ENCODE assay signal across 9 cellular contexts in genomic region chr12:57031228-57031670, GRCh38. TPM values are rescaled to one million over a fixed set of nuclear protein-coding genes. Genes with fewer than 3 reads are reported as not detected.
DNase-seq lines count a peak whose midpoint lies in the region; ATAC-seq and TF ChIP-seq lines count a peak whose summit lies in the region.
"Had no signal": no experiment of that assay in that cellular context is flagged by ENCODE, and none has a peak within 500 bp of the region (broad histone marks: within the 10 kb centered on the region; RNA-seq: fewer than 3 reads in every experiment).

No MANE protein-coding gene starts in this region.

- no peak overlapping the region for H3K9ac ChIP-seq in endodermal cell (ENCODE audit: extremely low read depth, low read length, poor library complexity, severe bottlenecking)

- DNase-seq in DMS153 treated with DMSO at 0.1 percent for 48 hours (lab: John Stamatoyannopoulos, UW; ENCODE audit: unreplicated experiment) (peak; percentile 82), NCI-H526 treated with DMSO at 0.1 percent for 48 hours (lab: John Stamatoyannopoulos, UW) (peak; percentile 40), endodermal cell (no peak), NCI-H1930 (lab: John Stamatoyannopoulos, UW) (no peak), ecto neural progenitor cell (ENCODE audit: low spot score) (no peak)
- DNase-seq: natural killer cell had no signal

- H3K27ac ChIP-seq in HEK293 (ENCODE audit: extremely low read depth, low read depth, low read length) (peak overlapping the region; percentile 73; the same call in 1 of the 2 replicates), endodermal cell (ENCODE audit: low read depth, low read length) (no peak overlapping the region)

- no peaks in the 10 kb centered on the region for H3K36me3 Mint-ChIP-seq in endodermal cell (ENCODE audit: low read depth)
- H3K36me3 Mint-ChIP-seq: natural killer cell had no signal

- ATAC-seq in GM21390 (IDR thresholded peaks at IDR 0.05; ENCODE audit: unreplicated experiment) (no peak), HG02973 (IDR thresholded peaks at IDR 0.05; ENCODE audit: unreplicated experiment) (no peak)

- no peak overlapping the region for H3K4me3 Mint-ChIP-seq in endodermal cell
- H3K4me3 Mint-ChIP-seq: natural killer cell had no signal

- 33 to 51% methylated on average over 2 of the region's 2 CpGs for WGBS in endodermal cell (ENCODE audit: insufficient coverage in 1 of 2, insufficient read length in 1 of 2), 2 experiments

- H3K9me3 Mint-ChIP-seq in endodermal cell: no peaks in the 10 kb centered on the region
- H3K9me3 Mint-ChIP-seq: natural killer cell had no signal

- TF ChIP-seq CTCF in HEK293 (tag by site-specific recombination; IDR thresholded peaks at IDR 0.05): peak; percentile 62
- TF ChIP-seq CTCF in endodermal cell (conservative IDR thresholded peaks at IDR 0.05): peak; percentile 57

- CTCF ChIA-PET in HEK293 (lab: Yijun Ruan, JAX): interaction anchor here (0.6 to 3.6 kb wide), 15 partner anchors 12 to 294 kb away, joined by 3 to 19 read pairs (median 4); partner anchors contain the start of genes TAC3 and ZBTB39

- H3K4me3 ChIP-seq in HEK293 (ENCODE audit: low read depth, low read length) (no peak overlapping the region), endodermal cell (ENCODE audit: low read length) (no peak overlapping the region)

- POLR2A ChIA-PET in HEK293 (lab: Yijun Ruan, JAX): interaction anchor here (1.1 to 1.7 kb wide), 2 partner anchors 10 to 81 kb away, joined by 3 to 6 read pairs; partner anchors contain the start of gene STAT6

- no peaks in the 10 kb centered on the region for H3K27me3 ChIP-seq in endodermal cell (ENCODE audit: control insufficient read depth, insufficient read depth, low read length, poor library complexity, severe bottlenecking)

- H3K4me1 ChIP-seq in HEK293 (ENCODE audit: control insufficient read depth, insufficient read depth, low read length) (peaks cover 5% of the 10 kb centered on the region), endodermal cell (ENCODE audit: control insufficient read depth, insufficient read depth, low read length) (no peaks in the 10 kb centered on the region)

- peaks cover 15% of the 10 kb centered on the region for H3K4me1 Mint-ChIP-seq in endodermal cell

- no peak overlapping the region for H3K27ac Mint-ChIP-seq in endodermal cell
- H3K27ac Mint-ChIP-seq: natural killer cell had no signal

- no peaks in the 10 kb centered on the region for H3K9me3 ChIP-seq in HEK293 (ENCODE audit: control insufficient read depth, insufficient read depth, low read depth, low read length)
- H3K9me3 ChIP-seq in endodermal cell (ENCODE audit: control insufficient read depth, low read length): no peaks in the 10 kb centered on the region

- H3K27me3 Mint-ChIP-seq in endodermal cell (ENCODE audit: insufficient read depth): peaks cover 6% of the 10 kb centered on the region

- no peaks in the 10 kb centered on the region for H3K36me3 ChIP-seq in HEK293 (ENCODE audit: control insufficient read depth in 2 of 2, insufficient read depth in 1 of 2, low read length in 2 of 2)
- no peaks in the 10 kb centered on the region for H3K36me3 ChIP-seq in endodermal cell (ENCODE audit: control insufficient read depth, insufficient read depth, low read length)

TF ChIP-seq in HEK293, 187 proteins besides CTCF, POLR2A, EP300 and RAD21 (continues in another document):
- no peak for TF ChIP-seq YY2 (tag by site-specific recombination; IDR thresholded peaks at IDR 0.05)
- TF ChIP-seq ZNF501 (tag by site-specific recombination; IDR thresholded peaks at IDR 0.05): no peak
- TF ChIP-seq, protein P1, sequence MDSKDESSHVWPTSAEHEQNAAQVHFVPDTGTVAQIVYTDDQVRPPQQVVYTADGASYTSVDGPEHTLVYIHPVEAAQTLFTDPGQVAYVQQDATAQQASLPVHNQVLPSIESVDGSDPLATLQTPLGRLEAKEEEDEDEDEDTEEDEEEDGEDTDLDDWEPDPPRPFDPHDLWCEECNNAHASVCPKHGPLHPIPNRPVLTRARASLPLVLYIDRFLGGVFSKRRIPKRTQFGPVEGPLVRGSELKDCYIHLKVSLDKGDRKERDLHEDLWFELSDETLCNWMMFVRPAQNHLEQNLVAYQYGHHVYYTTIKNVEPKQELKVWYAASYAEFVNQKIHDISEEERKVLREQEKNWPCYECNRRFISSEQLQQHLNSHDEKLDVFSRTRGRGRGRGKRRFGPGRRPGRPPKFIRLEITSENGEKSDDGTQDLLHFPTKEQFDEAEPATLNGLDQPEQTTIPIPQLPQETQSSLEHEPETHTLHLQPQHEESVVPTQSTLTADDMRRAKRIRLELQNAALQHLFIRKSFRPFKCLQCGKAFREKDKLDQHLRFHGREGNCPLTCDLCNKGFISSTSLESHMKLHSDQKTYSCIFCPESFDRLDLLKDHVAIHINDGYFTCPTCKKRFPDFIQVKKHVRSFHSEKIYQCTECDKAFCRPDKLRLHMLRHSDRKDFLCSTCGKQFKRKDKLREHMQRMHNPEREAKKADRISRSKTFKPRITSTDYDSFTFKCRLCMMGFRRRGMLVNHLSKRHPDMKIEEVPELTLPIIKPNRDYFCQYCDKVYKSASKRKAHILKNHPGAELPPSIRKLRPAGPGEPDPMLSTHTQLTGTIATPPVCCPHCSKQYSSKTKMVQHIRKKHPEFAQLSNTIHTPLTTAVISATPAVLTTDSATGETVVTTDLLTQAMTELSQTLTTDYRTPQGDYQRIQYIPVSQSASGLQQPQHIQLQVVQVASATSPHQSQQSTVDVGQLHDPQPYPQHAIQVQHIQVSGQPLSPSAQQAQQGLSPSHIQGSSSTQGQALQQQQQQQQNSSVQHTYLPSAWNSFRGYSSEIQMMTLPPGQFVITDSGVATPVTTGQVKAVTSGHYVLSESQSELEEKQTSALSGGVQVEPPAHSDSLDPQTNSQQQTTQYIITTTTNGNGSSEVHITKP (tag by site-specific recombination; IDR thresholded peaks at IDR 0.05): peak; percentile 80
- TF ChIP-seq TCF7L2 (IDR thresholded peaks at IDR 0.05; ENCODE audit: borderline replicate concordance, low read depth, low read length): no peak
- TF ChIP-seq ZBTB8A (tag by site-specific recombination; IDR thresholded peaks at IDR 0.05): no peak
- 0 out of 2 replicates have a peak, but pooled peaks have one; percentile 46 for TF ChIP-seq ZNF660 (tag by site-specific recombination; IDR thresholded peaks at IDR 0.05)
- peak; percentile 95 for TF ChIP-seq OSR2 (tag by site-specific recombination; IDR thresholded peaks at IDR 0.05)
- TF ChIP-seq ZNF654 (tag by site-specific recombination; IDR thresholded peaks at IDR 0.05; ENCODE audit: low read depth): peak; percentile 10; the same call in 1 of the 2 replicates
- no peak for TF ChIP-seq BCL11B (tag by site-specific recombination; IDR thresholded peaks at IDR 0.05; ENCODE audit: low read depth)
- no peak for TF ChIP-seq ZFHX2 (tag by site-specific recombination; conservative IDR thresholded peaks at IDR 0.05)
- no peak for TF ChIP-seq ZBTB1 (tag by site-specific recombination; IDR thresholded peaks at IDR 0.05)
- no peak for TF ChIP-seq ZNF26 (tag by site-specific recombination; IDR thresholded peaks at IDR 0.05)
- TF ChIP-seq SCRT1 (tag by site-specific recombination; IDR thresholded peaks at IDR 0.05; ENCODE audit: borderline replicate concordance): peak; percentile 91; the same call in 1 of the 2 replicates
- 0 out of 2 replicates have a peak, but pooled peaks have one; percentile 11 for TF ChIP-seq ZNF600 (tag by site-specific recombination; IDR thresholded peaks at IDR 0.05)
- no peak for TF ChIP-seq ZNF777 (tag by site-specific recombination; IDR thresholded peaks at IDR 0.05; ENCODE audit: borderline replicate concordance)
- TF ChIP-seq ZNF366 (tag by site-specific recombination; conservative IDR thresholded peaks at IDR 0.05): peak; percentile 47
- no peak for TF ChIP-seq ZNF677 (tag by site-specific recombination; IDR thresholded peaks at IDR 0.05)
- TF ChIP-seq GLIS1 (tag by site-specific recombination; IDR thresholded peaks at IDR 0.05): peak; percentile 25; the same call in 1 of the 2 replicates
- no peak for TF ChIP-seq PRDM6 (tag by site-specific recombination; IDR thresholded peaks at IDR 0.05)

RNA-seq across cellular contexts. Expression of gene TAC3, which starts 14.9 kb away (rescaled TPM):
- 1 to 10 TPM; 1.8 to 5.4 TPM for total RNA-seq in endodermal cell
- polyA plus RNA-seq in endodermal cell (2013, experiment 1 of 2): 9.2 TPM
- polyA plus RNA-seq in endodermal cell (2013, experiment 2 of 2): 7.2 TPM
- total RNA-seq: natural killer cell had no signal

RNA-seq across cellular contexts. Expression of gene MYO1A, which starts 18.7 kb away (rescaled TPM):
- total RNA-seq in endodermal cell: 1 to 10 TPM in 1 of 2 donors, under 1 TPM in 1; 0.77 to 1.7 TPM
- polyA plus RNA-seq in endodermal cell (2013, experiment 1 of 2): 1.1 TPM
- 0.12 TPM for polyA plus RNA-seq in endodermal cell (2013, experiment 2 of 2)

RNA-seq across cellular contexts. Expression of gene ZBTB39, which starts 24.9 kb away (rescaled TPM):
- total RNA-seq in endodermal cell: 10 to 100 TPM; 22.1 to 25.7 TPM
- 17.3 TPM for polyA plus RNA-seq in endodermal cell (2013, experiment 1 of 2)
- polyA plus RNA-seq in endodermal cell (2013, experiment 2 of 2): 16.1 TPM

RNA-seq across cellular contexts. Expression of gene NEMP1, which starts 47.3 kb away (rescaled TPM):
- total RNA-seq in endodermal cell: 10 to 100 TPM; 36.3 to 52.6 TPM
- polyA plus RNA-seq in endodermal cell (2013, experiment 1 of 2): 32.8 TPM
- polyA plus RNA-seq in endodermal cell (2013, experiment 2 of 2): 30.2 TPM

RNA-seq across cellular contexts. Expression of gene NAB2, which starts 57.7 kb away (rescaled TPM):
- 10 to 100 TPM; 13.5 to 21.7 TPM for total RNA-seq in endodermal cell
- polyA plus RNA-seq in endodermal cell (2013, experiment 1 of 2): 37.0 TPM
- 34.9 TPM for polyA plus RNA-seq in endodermal cell (2013, experiment 2 of 2)

Comparison
In these comparisons a context has a peak if more than half of its experiments do, and no peak if none do; other contexts are left out.
1. DNase-seq: peak in DMS153 treated with DMSO at 0.1 percent for 48 hours (single experiment) and NCI-H526 treated with DMSO at 0.1 percent for 48 hours (single experiment); none in endodermal cell (single experiment), NCI-H1930 (0 of 2) and ecto neural progenitor cell (single experiment).